18 cellular contexts compared by ENCODE assay signal in the genomic region with DNA sequence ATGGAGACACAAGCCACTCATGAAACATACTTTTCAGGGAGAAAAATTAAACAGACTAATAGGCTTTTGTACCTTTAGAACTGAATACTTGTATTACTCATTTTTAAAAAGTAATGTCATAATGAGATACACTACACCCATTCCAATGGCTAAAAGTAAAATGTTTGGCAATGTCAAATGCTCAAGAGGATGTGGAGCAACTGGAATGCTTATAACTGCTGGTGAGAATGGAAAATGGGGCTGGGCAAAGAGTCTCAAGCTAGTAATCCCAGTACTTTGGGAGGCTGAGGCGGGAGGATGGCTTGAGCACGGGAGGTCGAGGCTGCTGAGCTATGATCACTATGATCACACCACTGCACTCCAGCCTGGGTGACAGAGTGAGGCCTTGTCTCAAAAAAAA.
DNase-seq lines count a peak whose midpoint lies in the region; ATAC-seq, FAIRE-seq and TF ChIP-seq lines count a peak whose summit lies in the region.
"Had no signal": no experiment of that assay in that cellular context is flagged by ENCODE, and none has a peak within 500 bp of the region (broad histone marks: within the 10 kb centered on the region; RNA-seq: fewer than 3 reads in every experiment).

No MANE protein-coding gene starts in this region.

- no peak for DNase-seq in activated naive CD4-positive, alpha-beta T cell treated with anti-CD3 and anti-CD28 coated beads, Interleukin-2, amount 50 U/mL, for 16 hours
- DNase-seq in RWPE2 (ENCODE audit: low spot score), result no peak
- no peak for DNase-seq in immature natural killer cell
- no peak for DNase-seq in type B pancreatic cell (ENCODE audit: extremely low spot score, unreplicated experiment)
- DNase-seq in stimulated activated naive CD8-positive, alpha-beta T cell treated with anti-CD3 and anti-CD28 coated beads, Interleukin-15, amount 100 ng/mL, for 72 hours, result no peak
- DNase-seq in RCC 7860 (ENCODE audit: low spot score), result no peak
- DNase-seq in NOMO-1 treated with dmso at 0.1 percent for 144 hours (lab: John Stamatoyannopoulos, UW; ENCODE audit: unreplicated experiment), result no peak
- DNase-seq: activated CD4-positive, CD25-positive, alpha-beta regulatory T cell treated with anti-CD3 and anti-CD28 coated beads, Interleukin-2, amount 50 U/mL, for 72 hours; amniotic stem cell; central memory CD4-positive, alpha-beta T cell; effector memory CD4-positive, alpha-beta T cell; hypothalamus; midbrain; NCI-H146; SHP77 had no signal

- no peaks in the 10 kb centered on the region for H3K9me3 ChIP-seq in RWPE2 (ENCODE audit: severe bottlenecking)

- TF ChIP-seq CTCF in RWPE2 (IDR thresholded peaks at IDR 0.05; ENCODE audit: poor library complexity, severe bottlenecking) (no peak), type B pancreatic cell (conservative IDR thresholded peaks at IDR 0.05) (no peak)

- H3K4me1 ChIP-seq in RWPE2 (ENCODE audit: insufficient read depth, poor library complexity, severe bottlenecking), result peaks cover 28% of the 10 kb centered on the region
- H3K4me1 ChIP-seq: parathyroid adenoma had no signal

- H3K27me3 Mint-ChIP-seq in activated naive CD4-positive, alpha-beta T cell treated with anti-CD3 and anti-CD28 coated beads, Interleukin-2, amount 50 U/mL, for 24 hours, result no peaks in the 10 kb centered on the region
- H3K27me3 Mint-ChIP-seq in immature natural killer cell (ENCODE audit: low read depth in 3 of 3) (peaks cover 0 to 5% (median 2%) of the 10 kb centered on the region in 3 donors), type B pancreatic cell (no peaks in the 10 kb centered on the region)
- H3K27me3 Mint-ChIP-seq in stimulated activated naive CD8-positive, alpha-beta T cell treated with anti-CD3 and anti-CD28 coated beads, Interleukin-15, amount 100 ng/mL, for 72 hours, result no peaks in the 10 kb centered on the region

- no peak overlapping the region for H3K27ac Mint-ChIP-seq in activated naive CD4-positive, alpha-beta T cell treated with anti-CD3 and anti-CD28 coated beads, Interleukin-2, amount 50 U/mL, for 24 hours
- H3K27ac Mint-ChIP-seq in immature natural killer cell, result no peak overlapping the region
- H3K27ac Mint-ChIP-seq in type B pancreatic cell, result peak overlapping the region; percentile 91
- H3K27ac Mint-ChIP-seq in stimulated activated naive CD8-positive, alpha-beta T cell treated with anti-CD3 and anti-CD28 coated beads, Interleukin-15, amount 100 ng/mL, for 72 hours, result no peak overlapping the region

- H3K27me3 ChIP-seq in RWPE2 (ENCODE audit: insufficient read depth, poor library complexity, severe bottlenecking), result no peaks in the 10 kb centered on the region

- H3K4me3 ChIP-seq in RWPE2 (ENCODE audit: severe bottlenecking), result no peak overlapping the region

- peaks cover 5% of the 10 kb centered on the region for H3K4me1 Mint-ChIP-seq in activated naive CD4-positive, alpha-beta T cell treated with anti-CD3 and anti-CD28 coated beads, Interleukin-2, amount 50 U/mL, for 24 hours
- peaks cover 9 to 13% of the 10 kb centered on the region in 2 donors for H3K4me1 Mint-ChIP-seq in immature natural killer cell
- H3K4me1 Mint-ChIP-seq in type B pancreatic cell (ENCODE audit: unreplicated experiment), result peaks cover 15% of the 10 kb centered on the region
- H3K4me1 Mint-ChIP-seq in stimulated activated naive CD8-positive, alpha-beta T cell treated with anti-CD3 and anti-CD28 coated beads, Interleukin-15, amount 100 ng/mL, for 72 hours, result peaks cover 10% of the 10 kb centered on the region

- peak overlapping the region; percentile 67 for H3K4me3 Mint-ChIP-seq in activated naive CD4-positive, alpha-beta T cell treated with anti-CD3 and anti-CD28 coated beads, Interleukin-2, amount 50 U/mL, for 24 hours
- H3K4me3 Mint-ChIP-seq in immature natural killer cell, result peak overlapping the region; percentile 34 to 80 (median 71)
- H3K4me3 Mint-ChIP-seq in type B pancreatic cell, result peak overlapping the region; percentile 74
- H3K4me3 Mint-ChIP-seq in stimulated activated naive CD8-positive, alpha-beta T cell treated with anti-CD3 and anti-CD28 coated beads, Interleukin-15, amount 100 ng/mL, for 72 hours, result peak overlapping the region in 1 of 2 donors; percentile 3

- ATAC-seq in RWPE2 (ENCODE audit: low read depth), result no peak
- no peak for ATAC-seq in stimulated activated naive CD8-positive, alpha-beta T cell treated with anti-CD3 and anti-CD28 coated beads, Interleukin-15, amount 100 ng/mL, for 72 hours

- no peak for FAIRE-seq in RCC 7860 (lab: Jason Lieb, UNC)
- FAIRE-seq: G401.6 had no signal

- H3K36me3 Mint-ChIP-seq in activated naive CD4-positive, alpha-beta T cell treated with anti-CD3 and anti-CD28 coated beads, Interleukin-2, amount 50 U/mL, for 24 hours, result no peaks in the 10 kb centered on the region
- H3K36me3 Mint-ChIP-seq in immature natural killer cell, result no peaks in the 10 kb centered on the region
- no peaks in the 10 kb centered on the region for H3K36me3 Mint-ChIP-seq in type B pancreatic cell

- H3K27ac ChIP-seq in RWPE2 (ENCODE audit: poor library complexity, severe bottlenecking), result peak overlapping the region; percentile 92
- H3K27ac ChIP-seq: parathyroid adenoma had no signal

- no peaks in the 10 kb centered on the region for H3K9me3 Mint-ChIP-seq in activated naive CD4-positive, alpha-beta T cell treated with anti-CD3 and anti-CD28 coated beads, Interleukin-2, amount 50 U/mL, for 24 hours
- H3K9me3 Mint-ChIP-seq in immature natural killer cell (no peaks in the 10 kb centered on the region), type B pancreatic cell (peaks cover 4% of the 10 kb centered on the region)
- no peaks in the 10 kb centered on the region for H3K9me3 Mint-ChIP-seq in stimulated activated naive CD8-positive, alpha-beta T cell treated with anti-CD3 and anti-CD28 coated beads, Interleukin-15, amount 100 ng/mL, for 72 hours

- H3K36me3 ChIP-seq in RWPE2 (ENCODE audit: low read depth), result peaks cover 12% of the 10 kb centered on the region
